Comparison of ENCODE assay signal across 22 cellular contexts in the genomic region with DNA sequence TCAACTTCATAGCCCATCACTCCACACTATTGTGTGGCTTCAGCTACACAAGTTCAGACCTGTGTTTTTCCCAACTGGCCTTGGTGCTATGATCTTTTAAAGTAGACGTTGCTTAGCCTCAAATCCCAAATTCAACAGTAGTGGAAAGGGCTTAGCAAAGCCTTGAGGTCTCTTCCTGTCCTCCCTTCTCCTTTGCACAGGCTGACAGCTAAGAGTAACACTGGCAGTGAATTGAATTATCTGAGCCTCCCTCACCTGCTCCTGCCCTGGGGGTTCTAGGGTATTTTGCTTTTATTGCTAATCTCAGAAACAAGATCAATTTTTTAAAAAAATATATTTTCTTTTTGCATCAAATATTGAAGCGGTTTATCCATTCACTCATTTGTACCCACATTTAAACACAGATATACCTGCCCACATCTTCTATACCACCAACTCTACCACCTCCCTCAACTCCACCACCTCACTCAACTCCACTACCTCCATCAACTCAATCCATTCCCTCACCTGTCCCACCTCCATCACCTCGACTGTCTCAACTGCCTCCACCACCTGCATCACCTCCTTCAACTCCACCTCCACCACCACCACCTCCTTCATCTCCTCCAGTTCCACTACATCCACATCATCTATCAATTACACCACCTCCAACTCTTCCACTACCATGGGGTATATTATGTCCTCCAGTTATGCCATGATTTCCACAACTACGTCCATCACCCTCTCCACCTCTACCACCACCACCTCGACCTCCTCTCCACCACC. TPM values are rescaled to one million over a fixed set of nuclear protein-coding genes. Genes with fewer than 3 reads are reported as not detected.
DNase-seq lines count a peak whose midpoint lies in the region; ATAC-seq and TF ChIP-seq lines count a peak whose summit lies in the region.
"Had no signal": no experiment of that assay in that cellular context is flagged by ENCODE, and none has a peak within 500 bp of the region (broad histone marks: within the 10 kb centered on the region; RNA-seq: fewer than 3 reads in every experiment).

No MANE protein-coding gene starts in this region.

- TF ChIP-seq CTCF in HEK293 (tag by site-specific recombination; IDR thresholded peaks at IDR 0.05) (no peak), brain (conservative IDR thresholded peaks at IDR 0.05) (no peak), nephron progenitor cell (IDR thresholded peaks at IDR 0.05) (no peak), GM10266 (IDR thresholded peaks at IDR 0.05; ENCODE audit: control insufficient read depth, insufficient read depth, low read depth, missing control alignments) (no peak)
- no peak for TF ChIP-seq CTCF in CD4-positive, alpha-beta T cell (IDR thresholded peaks at IDR 0.05)

- H3K4me3 Mint-ChIP-seq in brain (peak overlapping the region in 3 of 5 experiments; percentile 13 to 57 (median 49)), nephron progenitor cell (peak overlapping the region; percentile 4)
- H3K4me3 Mint-ChIP-seq in CD4-positive, alpha-beta T cell: no peak overlapping the region
- H3K4me3 Mint-ChIP-seq: CD8-positive, alpha-beta T cell had no signal

- POLR2A ChIA-PET in HEK293 (lab: Yijun Ruan, JAX): no interaction called here
- POLR2A ChIA-PET in CD4-positive, alpha-beta T cell (lab: Charles Lee): no interaction called here

- H3K27me3 ChIP-seq in subcutaneous abdominal adipose tissue (ENCODE audit: control insufficient read depth in 5 of 5, insufficient read depth in 4 of 5, low read length in 5 of 5): peaks cover 4 to 18% (median 7%) of the 10 kb centered on the region in 5 donors
- peaks cover 44% of the 10 kb centered on the region for H3K27me3 ChIP-seq in CD4-positive, alpha-beta T cell (ENCODE audit: control insufficient read depth, insufficient read depth, low read length)

- H3K27me3 Mint-ChIP-seq in brain (peaks cover 72% of the 10 kb centered on the region), nephron progenitor cell (ENCODE audit: low read depth, poor library complexity) (peaks cover 76% of the 10 kb centered on the region)
- peaks cover 70% of the 10 kb centered on the region for H3K27me3 Mint-ChIP-seq in CD4-positive, alpha-beta T cell

- no peaks in the 10 kb centered on the region for H3K36me3 ChIP-seq in HEK293 (ENCODE audit: control insufficient read depth in 2 of 2, insufficient read depth in 1 of 2, low read length in 2 of 2)
- H3K36me3 ChIP-seq in subcutaneous abdominal adipose tissue (ENCODE audit: control insufficient read depth in 5 of 5, insufficient read depth in 5 of 5, low read length in 5 of 5): no peaks in the 10 kb centered on the region
- H3K36me3 ChIP-seq: BLaER1 had no signal

- no peak for ATAC-seq in HG03521 (IDR thresholded peaks at IDR 0.05; ENCODE audit: unreplicated experiment)
- ATAC-seq in CD4-positive, alpha-beta T cell (ENCODE audit: poor library complexity): no peak
- ATAC-seq: CD8-positive, alpha-beta T cell; GM12878 had no signal

- H3K9me3 Mint-ChIP-seq in brain (peaks cover 0 to 2% (median 0%) of the 10 kb centered on the region in 5 experiments), nephron progenitor cell (no peaks in the 10 kb centered on the region)
- H3K9me3 Mint-ChIP-seq in CD4-positive, alpha-beta T cell: no peaks in the 10 kb centered on the region
- H3K9me3 Mint-ChIP-seq: CD8-positive, alpha-beta T cell; H9 had no signal

- H3K9me3 ChIP-seq in HEK293 (ENCODE audit: control insufficient read depth, insufficient read depth, low read depth, low read length): no peaks in the 10 kb centered on the region
- no peaks in the 10 kb centered on the region for H3K9me3 ChIP-seq in subcutaneous abdominal adipose tissue (ENCODE audit: control insufficient read depth in 5 of 5, low read length in 5 of 5)
- no peaks in the 10 kb centered on the region for H3K9me3 ChIP-seq in CD4-positive, alpha-beta T cell (ENCODE audit: control insufficient read depth, low read length)

- no peaks in the 10 kb centered on the region for H3K36me3 Mint-ChIP-seq in brain
- no peaks in the 10 kb centered on the region for H3K36me3 Mint-ChIP-seq in nephron progenitor cell (ENCODE audit: low read depth)
- H3K36me3 Mint-ChIP-seq in CD4-positive, alpha-beta T cell (ENCODE audit: low read depth): no peaks in the 10 kb centered on the region
- H3K36me3 Mint-ChIP-seq: CD14-positive monocyte; CD8-positive, alpha-beta T cell had no signal

- CTCF ChIA-PET in HEK293 (lab: Yijun Ruan, JAX): interaction anchor here (1.1 kb wide), 1 partner anchor 18 kb away, joined by 3 read pairs; no protein-coding TSS in a partner anchor
- CTCF ChIA-PET in CD4-positive, alpha-beta T cell (lab: Charles Lee): no interaction called here

- H3K4me1 ChIP-seq in HEK293 (ENCODE audit: control insufficient read depth, insufficient read depth, low read length) (no peaks in the 10 kb centered on the region), subcutaneous abdominal adipose tissue (ENCODE audit: control insufficient read depth in 5 of 5, insufficient read depth in 5 of 5, low read length in 5 of 5) (peaks cover 19 to 73% (median 42%) of the 10 kb centered on the region in 5 donors)

- H3K4me3 ChIP-seq in HEK293 (ENCODE audit: low read depth, low read length): no peak overlapping the region
- H3K4me3 ChIP-seq in subcutaneous abdominal adipose tissue (ENCODE audit: low read depth in 1 of 5, low read length in 5 of 5): no peak overlapping the region
- H3K4me3 ChIP-seq: BLaER1, GM12878 had no signal

- peak overlapping the region in 1 of 5 experiments; percentile 42 for H3K27ac Mint-ChIP-seq in brain
- H3K27ac Mint-ChIP-seq in nephron progenitor cell: no peak overlapping the region
- no peak overlapping the region for H3K27ac Mint-ChIP-seq in CD4-positive, alpha-beta T cell
- H3K27ac Mint-ChIP-seq: CD8-positive, alpha-beta T cell; H9 had no signal

- H3K27ac ChIP-seq in HEK293 (ENCODE audit: extremely low read depth, low read depth, low read length) (no peak overlapping the region), subcutaneous abdominal adipose tissue (ENCODE audit: low read depth, low read length) (peak overlapping the region; percentile 24)
- H3K27ac ChIP-seq in CD4-positive, alpha-beta T cell (ENCODE audit: low read depth, low read length): no peak overlapping the region
- H3K27ac ChIP-seq: BLaER1, HL-60 had no signal

- intact Hi-C loops in CD4-positive, alpha-beta T cell (cut with DNase I, micrococcal nuclease): no loop called here

- H3K9ac ChIP-seq in subcutaneous abdominal adipose tissue (ENCODE audit: low read length in 5 of 5): no peak overlapping the region
- H3K9ac ChIP-seq: BLaER1 had no signal

- peaks cover 12% of the 10 kb centered on the region for H3K4me1 Mint-ChIP-seq in brain
- H3K4me1 Mint-ChIP-seq in nephron progenitor cell: peaks cover 49% of the 10 kb centered on the region
- peaks cover 5% of the 10 kb centered on the region for H3K4me1 Mint-ChIP-seq in CD4-positive, alpha-beta T cell (ENCODE audit: low read depth)

- DNase-seq in nephron progenitor cell (no peak), SIG-M5 (lab: John Stamatoyannopoulos, UW) (no peak), GM10266 (ENCODE audit: extremely low spot score) (no peak)
- no peak for DNase-seq in CD4-positive, alpha-beta T cell
- DNase-seq: 8988T; Calu3; CD8-positive, alpha-beta T cell; DMS79 treated with DMSO at 0.1 percent for 48 hours; GF-D8; H9; IMR-90 had no signal

TF ChIP-seq in HEK293, 187 proteins besides CTCF, POLR2A, EP300 and RAD21 (continues in another document):
- peak; percentile 81; the same call in 1 of the 2 replicates for TF ChIP-seq EGR2 (tag by site-specific recombination; IDR thresholded peaks at IDR 0.05; ENCODE audit: low read depth)
- TF ChIP-seq, protein P1, sequence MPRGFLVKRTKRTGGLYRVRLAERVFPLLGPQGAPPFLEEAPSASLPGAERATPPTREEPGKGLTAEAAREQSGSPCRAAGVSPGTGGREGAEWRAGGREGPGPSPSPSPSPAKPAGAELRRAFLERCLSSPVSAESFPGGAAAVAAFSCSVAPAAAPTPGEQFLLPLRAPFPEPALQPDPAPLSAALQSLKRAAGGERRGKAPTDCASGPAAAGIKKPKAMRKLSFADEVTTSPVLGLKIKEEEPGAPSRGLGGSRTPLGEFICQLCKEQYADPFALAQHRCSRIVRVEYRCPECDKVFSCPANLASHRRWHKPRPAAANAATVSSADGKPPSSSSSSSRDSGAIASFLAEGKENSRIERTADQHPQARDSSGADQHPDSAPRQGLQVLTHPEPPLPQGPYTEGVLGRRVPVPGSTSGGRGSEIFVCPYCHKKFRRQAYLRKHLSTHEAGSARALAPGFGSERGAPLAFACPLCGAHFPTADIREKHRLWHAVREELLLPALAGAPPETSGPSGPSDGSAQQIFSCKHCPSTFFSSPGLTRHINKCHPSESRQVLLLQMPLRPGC (tag by site-specific recombination; IDR thresholded peaks at IDR 0.05): no peak
- TF ChIP-seq, protein P2, sequence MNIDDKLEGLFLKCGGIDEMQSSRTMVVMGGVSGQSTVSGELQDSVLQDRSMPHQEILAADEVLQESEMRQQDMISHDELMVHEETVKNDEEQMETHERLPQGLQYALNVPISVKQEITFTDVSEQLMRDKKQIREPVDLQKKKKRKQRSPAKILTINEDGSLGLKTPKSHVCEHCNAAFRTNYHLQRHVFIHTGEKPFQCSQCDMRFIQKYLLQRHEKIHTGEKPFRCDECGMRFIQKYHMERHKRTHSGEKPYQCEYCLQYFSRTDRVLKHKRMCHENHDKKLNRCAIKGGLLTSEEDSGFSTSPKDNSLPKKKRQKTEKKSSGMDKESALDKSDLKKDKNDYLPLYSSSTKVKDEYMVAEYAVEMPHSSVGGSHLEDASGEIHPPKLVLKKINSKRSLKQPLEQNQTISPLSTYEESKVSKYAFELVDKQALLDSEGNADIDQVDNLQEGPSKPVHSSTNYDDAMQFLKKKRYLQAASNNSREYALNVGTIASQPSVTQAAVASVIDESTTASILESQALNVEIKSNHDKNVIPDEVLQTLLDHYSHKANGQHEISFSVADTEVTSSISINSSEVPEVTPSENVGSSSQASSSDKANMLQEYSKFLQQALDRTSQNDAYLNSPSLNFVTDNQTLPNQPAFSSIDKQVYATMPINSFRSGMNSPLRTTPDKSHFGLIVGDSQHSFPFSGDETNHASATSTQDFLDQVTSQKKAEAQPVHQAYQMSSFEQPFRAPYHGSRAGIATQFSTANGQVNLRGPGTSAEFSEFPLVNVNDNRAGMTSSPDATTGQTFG (tag by site-specific recombination; IDR thresholded peaks at IDR 0.05; ENCODE audit: borderline replicate concordance): 0 out of 2 replicates have a peak, but pooled peaks have one; percentile 28

RNA-seq across cellular contexts. Expression of gene FGD5, which starts 10.1 kb away (rescaled TPM):
- polyA plus RNA-seq in brain (ENCODE audit: insufficient read depth, low read depth, low replicate concordance): 2.8 TPM
- not detected for total RNA-seq in CD4-positive, alpha-beta T cell
- total RNA-seq: A673; Calu3; CD8-positive, alpha-beta T cell; HT1080; IMR-90 had no signal
- polyA plus RNA-seq: AG04450, CD14-positive monocyte, IMR-90 had no signal
